ENCODE assay signal across 8 cellular contexts in genomic region chr16:58198022-58198683, GRCh38. TPM values are rescaled to one million over a fixed set of nuclear protein-coding genes. Genes with fewer than 3 reads are reported as not detected.
DNase-seq lines count a peak whose midpoint lies in the region; ATAC-seq and TF ChIP-seq lines count a peak whose summit lies in the region.

Gene CSNK2A2, minus strand, starts transcription at chr16:58198106. Its CDS starts 370 bp downstream, at chr16:58197736.

- peak within 1 kb of the TSS; percentile 81 for H3K4me3 Mint-ChIP-seq in activated naive CD4-positive, alpha-beta T cell treated with anti-CD3 and anti-CD28 coated beads for 36 hours

- TF ChIP-seq POLR2A in gastroesophageal sphincter (IDR thresholded peaks at IDR 0.05): peak; percentile 14 to 31

- no peaks in the 10 kb centered on the region for H3K9me3 ChIP-seq in gastroesophageal sphincter

- no peaks in the 10 kb centered on the region for H3K9me3 Mint-ChIP-seq in activated naive CD4-positive, alpha-beta T cell treated with anti-CD3 and anti-CD28 coated beads for 36 hours

- H3K4me3 ChIP-seq in Jurkat, Clone E6-1 (ENCODE audit: low read length): peak within 1 kb of the TSS; percentile 83
- H3K4me3 ChIP-seq in gastroesophageal sphincter: peak within 1 kb of the TSS; percentile 85 to 91

- 8 to 13% methylated on average over 7 to 10 of the region's 52 CpGs for WGBS in gastroesophageal sphincter (ENCODE audit: low coverage in 1 of 2), 2 donors

- ATAC-seq in GM21576 (IDR thresholded peaks at IDR 0.05; ENCODE audit: unreplicated experiment) (peak; percentile 84), gastroesophageal sphincter (peak; percentile 97)

- peaks cover 30% of the 10 kb centered on the region for H3K4me1 Mint-ChIP-seq in activated naive CD4-positive, alpha-beta T cell treated with anti-CD3 and anti-CD28 coated beads for 36 hours (ENCODE audit: low read depth)

- intact Hi-C loops in activated naive CD4-positive, alpha-beta T cell treated with anti-CD3 and anti-CD28 coated beads for 36 hours (cut with micrococcal nuclease): loop anchor here (1.0 to 5.0 kb wide), 4 partner anchors 51 to 461 kb away; partner anchors contain the start of genes CFAP20, KATNB1 and MMP15

- H3K36me3 Mint-ChIP-seq in activated naive CD4-positive, alpha-beta T cell treated with anti-CD3 and anti-CD28 coated beads for 36 hours (ENCODE audit: low read depth): peaks cover 18% of the 10 kb centered on the region

- H3K4me1 ChIP-seq in gastroesophageal sphincter: peaks cover 0 to 48% (median 13%) of the 10 kb centered on the region in 3 donors

- TF ChIP-seq EP300 in gastroesophageal sphincter (IDR thresholded peaks at IDR 0.05): no peak

- peak; percentile 21 for DNase-seq in DMS53 treated with DMSO at 0.1 percent for 48 hours (lab: John Stamatoyannopoulos, UW; ENCODE audit: unreplicated experiment)
- DNase-seq in Jurkat, Clone E6-1 (ENCODE audit: low read depth, low spot score): peak; percentile 59
- peak; percentile 66 for DNase-seq in SK-N-DZ (ENCODE audit: low spot score)
- DNase-seq in activated naive CD4-positive, alpha-beta T cell treated with anti-CD3 and anti-CD28 coated beads for 36 hours: peak; percentile 64
- DNase-seq in occipital lobe (lab: John Stamatoyannopoulos, UW): peak; percentile 33
- DNase-seq in superior temporal gyrus (ENCODE audit: extremely low spot score): peak; percentile 68

- H3K27ac Mint-ChIP-seq in activated naive CD4-positive, alpha-beta T cell treated with anti-CD3 and anti-CD28 coated beads for 36 hours: peak within 1 kb of the TSS; percentile 66

- peaks cover 8% of the 10 kb centered on the region for H3K27me3 ChIP-seq in gastroesophageal sphincter

- peak within 1 kb of the TSS in 3 of 4 donors; percentile 50 to 71 (median 71) for H3K27ac ChIP-seq in gastroesophageal sphincter

- peaks cover 7% of the 10 kb centered on the region for H3K27me3 Mint-ChIP-seq in activated naive CD4-positive, alpha-beta T cell treated with anti-CD3 and anti-CD28 coated beads for 36 hours (ENCODE audit: low read depth)

- peak in 3 of 4 experiments; percentile 30 to 53 (median 46) for TF ChIP-seq CTCF in gastroesophageal sphincter (IDR thresholded peaks at IDR 0.05)

- H3K36me3 ChIP-seq in gastroesophageal sphincter: peaks cover 0 to 32% of the 10 kb centered on the region in 2 donors

- CTCF ChIA-PET in activated naive CD4-positive, alpha-beta T cell treated with anti-CD3 and anti-CD28 coated beads for 36 hours (lab: Charles Lee): interaction anchor here (0.8 to 1.2 kb wide), 4 partner anchors 9 to 253 kb away, joined by 3 to 4 read pairs (median 4); no protein-coding TSS in a partner anchor

RNA-seq across cellular contexts. Expression of gene CSNK2A2, which starts in this region (rescaled TPM):
- 53.7 TPM for polyA plus RNA-seq in Jurkat, Clone E6-1 (2012; ENCODE audit: insufficient read depth, insufficient read length)
- polyA plus RNA-seq in SK-N-DZ (2014; cell fraction: cytosol; rRNA removed): 31.2 and 47.3 TPM in 2 replicates
- 20.1 and 23.5 TPM in 2 replicates for polyA plus RNA-seq in SK-N-DZ (2014; cell fraction: nucleus; rRNA removed)
- total RNA-seq in activated naive CD4-positive, alpha-beta T cell treated with anti-CD3 and anti-CD28 coated beads for 36 hours: 10 to 100 TPM; 86.0 to 86.7 TPM
- total RNA-seq in gastroesophageal sphincter: 10 to 100 TPM; 34.3 to 54.4 (median 39.0) TPM
- total RNA-seq in occipital lobe: 19.0 TPM

Comparison
In these comparisons a context has a peak if more than half of its experiments do, and no peak if none do; other contexts are left out.
1. Peak in every context shown above with its lines: DNase-seq, ATAC-seq, H3K4me3 ChIP-seq and H3K27ac ChIP-seq.